Comparison of ENCODE assay signal across 11 cellular contexts in genomic region chr12:112347521-112347920, GRCh38.
DNase-seq lines count a peak whose midpoint lies in the region; FAIRE-seq lines count a peak whose summit lies in the region.
"Had no signal": no experiment of that assay in that cellular context is flagged by ENCODE, and none has a peak within 500 bp of the region (broad histone marks: within the 10 kb centered on the region; RNA-seq: fewer than 3 reads in every experiment).

No MANE protein-coding gene starts in this region.

- peak; percentile 67 for FAIRE-seq in GM19239 (lab: Jason Lieb, UNC)

- H3K27ac ChIP-seq in KOPT-K1 (ENCODE audit: low read depth, low read length, poor library complexity, severe bottlenecking): peak overlapping the region; percentile 34
- H3K27ac ChIP-seq: left ventricle myocardium inferior, SJSA1 had no signal

- no peaks in the 10 kb centered on the region for H3K9me3 ChIP-seq in KOPT-K1 (ENCODE audit: insufficient read depth, low read length, poor library complexity, severe bottlenecking)
- H3K9me3 ChIP-seq: left ventricle myocardium inferior, SJSA1 had no signal

- DNase-seq in GM19239 (ENCODE audit: insufficient read length, low spot score) (no peak), brain pericyte (ENCODE audit: low read depth, low spot score) (peak; percentile 87), non-pigmented ciliary epithelial cell (ENCODE audit: low read depth) (peak; percentile 67), GM19240 (ENCODE audit: insufficient read length, low spot score) (no peak), HPDE6-E6E7 (ENCODE audit: extremely low spot score) (no peak), COLO829 (ENCODE audit: low spot score) (no peak)
- no peak for DNase-seq in activated T-cell treated with anti-CD3 and anti-CD28 coated beads, Interleukin-2, amount 50 U/mL, for 1 hour
- DNase-seq: activated T-cell treated with anti-CD3 and anti-CD28 coated beads for 4 hours, left ventricle myocardium inferior had no signal

- H3K36me3 ChIP-seq in KOPT-K1 (ENCODE audit: insufficient read depth, low read length): no peaks in the 10 kb centered on the region
- H3K36me3 ChIP-seq: left ventricle myocardium inferior, SJSA1 had no signal

Comparison
In these comparisons a context has a peak if more than half of its experiments do, and no peak if none do; other contexts are left out.
1. DNase-seq: peak in brain pericyte (single experiment) and non-pigmented ciliary epithelial cell (single experiment); none in GM19239 (single experiment), GM19240 (single experiment), HPDE6-E6E7 (single experiment), activated T-cell treated with anti-CD3 and anti-CD28 coated beads, Interleukin-2, amount 50 U/mL, for 1 hour (single experiment) and COLO829 (single experiment).